Comparison of ENCODE assay signal across 18 cellular contexts in the genomic region with DNA sequence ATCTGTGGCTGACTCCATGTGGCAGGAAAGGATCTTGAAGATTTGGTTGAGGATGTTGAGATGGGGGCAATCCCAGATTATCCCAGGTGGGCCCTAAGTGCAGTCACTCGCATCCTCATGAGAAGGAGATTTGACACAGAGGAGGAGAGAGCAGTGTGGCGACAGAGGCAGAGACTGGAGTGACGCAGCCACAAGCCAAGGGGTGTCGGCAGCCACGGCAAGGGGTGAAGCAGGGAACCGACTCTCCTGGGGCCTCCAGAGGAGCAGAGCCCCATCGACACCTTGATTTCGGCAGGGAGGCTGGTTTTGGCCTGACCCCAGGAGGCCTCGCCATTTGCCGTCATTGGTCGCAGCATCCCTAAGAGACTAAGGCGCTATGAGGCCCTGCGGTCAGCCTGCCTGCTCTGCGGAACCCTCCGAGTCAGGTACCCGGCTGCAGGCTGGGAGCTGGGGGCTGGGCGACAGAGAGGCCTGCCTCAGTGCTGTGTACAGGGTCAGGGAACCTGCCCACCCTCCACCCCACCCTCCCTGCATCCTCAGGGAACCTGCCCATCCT. TPM values are rescaled to one million over a fixed set of nuclear protein-coding genes. Genes with fewer than 3 reads are reported as not detected.
A peak's percentile ranks its signal among the peaks of the same experiment; 100 is the strongest.
DNase-seq lines count a peak whose midpoint lies in the region; ATAC-seq, FAIRE-seq and TF ChIP-seq lines count a peak whose summit lies in the region.
"Had no signal": no experiment of that assay in that cellular context is flagged by ENCODE, and none has a peak within 500 bp of the region (broad histone marks: within the 10 kb centered on the region; RNA-seq: fewer than 3 reads in every experiment).

No MANE protein-coding gene starts in this region.

- 0 out of 2 replicates have a peak overlapping the region, but pooled peaks have one; percentile 18 for H3K27ac ChIP-seq in C4-2B
- H3K27ac ChIP-seq in astrocyte (ENCODE audit: low read depth, low read length): no peak overlapping the region
- no peak overlapping the region for H3K27ac ChIP-seq in neural progenitor cell
- H3K27ac ChIP-seq in thyroid gland: no peak overlapping the region
- H3K27ac ChIP-seq: A549, GM23248, KMS-11 had no signal

- peaks cover 3% of the 10 kb centered on the region for H3K9me3 Mint-ChIP-seq in astrocyte (ENCODE audit: unreplicated experiment)
- H3K9me3 Mint-ChIP-seq in neural progenitor cell: peaks cover 3% of the 10 kb centered on the region
- H3K9me3 Mint-ChIP-seq: CD8-positive, alpha-beta memory T cell; IgD-negative memory B cell had no signal

- intact Hi-C loops in thyroid gland (cut with DNase I): no loop called here

- H3K36me3 Mint-ChIP-seq in astrocyte (ENCODE audit: low read depth, unreplicated experiment) (peaks cover 2% of the 10 kb centered on the region), neural progenitor cell (no peaks in the 10 kb centered on the region)
- H3K36me3 Mint-ChIP-seq: CD8-positive, alpha-beta memory T cell; IgD-negative memory B cell had no signal

- no peaks in the 10 kb centered on the region for H3K79me2 ChIP-seq in astrocyte (ENCODE audit: insufficient read depth, low read length)
- H3K79me2 ChIP-seq in neural progenitor cell (ENCODE audit: low read depth): no peaks in the 10 kb centered on the region

- H3K4me3 ChIP-seq in BE2C (ENCODE audit: low read depth, low read length): no peak overlapping the region
- no peak overlapping the region for H3K4me3 ChIP-seq in astrocyte (ENCODE audit: insufficient read depth, low read depth, low read length)
- no peak overlapping the region for H3K4me3 ChIP-seq in neural progenitor cell
- no peak overlapping the region for H3K4me3 ChIP-seq in thyroid gland (replicated peaks in 1 of 3)
- H3K4me3 ChIP-seq: A549, GM12878, GM23248, HAP-1 had no signal

- H4K20me1 ChIP-seq in astrocyte (ENCODE audit: insufficient read depth, low read length): peaks cover 7% of the 10 kb centered on the region
- peaks cover 19% of the 10 kb centered on the region for H4K20me1 ChIP-seq in neural progenitor cell (ENCODE audit: low read depth)

- H3K27me3 Mint-ChIP-seq in astrocyte (ENCODE audit: low read depth, unreplicated experiment) (peaks cover 35% of the 10 kb centered on the region), neural progenitor cell (ENCODE audit: insufficient read depth, low read depth) (peaks cover 18% of the 10 kb centered on the region)

- no peaks in the 10 kb centered on the region for H3F3A ChIP-seq in neural progenitor cell (ENCODE audit: low read depth)

- no peaks in the 10 kb centered on the region for H3K4me1 Mint-ChIP-seq in astrocyte (ENCODE audit: low read depth, unreplicated experiment)
- H3K4me1 Mint-ChIP-seq in neural progenitor cell: peaks cover 13% of the 10 kb centered on the region

- H3K4me2 ChIP-seq in astrocyte (ENCODE audit: low read length) (no peak overlapping the region), neural progenitor cell (no peak overlapping the region)
- H3K4me2 ChIP-seq: A549, KMS-11 had no signal

- TF ChIP-seq POLR2A in thyroid gland (IDR thresholded peaks at IDR 0.05): no peak

- WGBS in thyroid gland, 2 donors: 89 to 96% methylated on average over 8 to 17 of the region's 17 CpGs

- H3K4me3 Mint-ChIP-seq in astrocyte (ENCODE audit: unreplicated experiment): no peak overlapping the region
- peak overlapping the region; percentile 29 for H3K4me3 Mint-ChIP-seq in neural progenitor cell
- H3K4me3 Mint-ChIP-seq: CD8-positive, alpha-beta memory T cell; IgD-negative memory B cell had no signal

- FAIRE-seq in astrocyte (lab: Jason Lieb, UNC): no peak
- FAIRE-seq: A549, GM12878 had no signal

- DNase-seq in BE2C: peak; percentile 21
- DNase-seq in astrocyte (ENCODE audit: low read depth): no peak
- DNase-seq in neural progenitor cell (ENCODE audit: low spot score): no peak
- no peak for DNase-seq in thyroid gland
- DNase-seq: Caco-2; CD8-positive, alpha-beta memory T cell; DMS79; GM23248 had no signal

- H3K9me3 ChIP-seq in BE2C: no peaks in the 10 kb centered on the region
- H3K9me3 ChIP-seq in astrocyte (ENCODE audit: insufficient read depth, low read depth, low read length): no peaks in the 10 kb centered on the region
- no peaks in the 10 kb centered on the region for H3K9me3 ChIP-seq in neural progenitor cell (ENCODE audit: low read depth)
- H3K9me3 ChIP-seq in thyroid gland: no peaks in the 10 kb centered on the region
- H3K9me3 ChIP-seq: A549, Caco-2, HAP-1 had no signal

- H3K27ac Mint-ChIP-seq in astrocyte (ENCODE audit: unreplicated experiment) (peak overlapping the region; percentile 81), neural progenitor cell (no peak overlapping the region)
- H3K27ac Mint-ChIP-seq: CD8-positive, alpha-beta memory T cell; IgD-negative memory B cell had no signal

- no peak for TF ChIP-seq CTCF in BE2C (IDR thresholded peaks at IDR 0.05; ENCODE audit: low read depth, low read length)
- no peak for TF ChIP-seq CTCF in C4-2B (conservative IDR thresholded peaks at IDR 0.05)
- no peak for TF ChIP-seq CTCF in astrocyte (IDR thresholded peaks at IDR 0.05; ENCODE audit: insufficient read depth, low read depth, low read length)
- no peak for TF ChIP-seq CTCF in neural progenitor cell (IDR thresholded peaks at IDR 0.05)
- no peak for TF ChIP-seq CTCF in thyroid gland (IDR thresholded peaks at IDR 0.05)

- no peak overlapping the region for H2AFZ ChIP-seq in astrocyte (ENCODE audit: low read depth, low read length)
- H2AFZ ChIP-seq in neural progenitor cell (replicated peaks): no peak overlapping the region
- H2AFZ ChIP-seq: GM23248 had no signal

- H3K36me3 ChIP-seq in BE2C (peaks cover 34% of the 10 kb centered on the region), astrocyte (ENCODE audit: insufficient read depth, low read length) (no peaks in the 10 kb centered on the region), neural progenitor cell (no peaks in the 10 kb centered on the region), thyroid gland (no peaks in the 10 kb centered on the region)

- H3K9ac ChIP-seq in astrocyte (ENCODE audit: low read length) (no peak overlapping the region), neural progenitor cell (no peak overlapping the region)
- H3K9ac ChIP-seq: GM23248, KMS-11 had no signal

- ATAC-seq in HG03196 (IDR thresholded peaks at IDR 0.05; ENCODE audit: unreplicated experiment) (no peak), GM18498 (IDR thresholded peaks at IDR 0.05; ENCODE audit: unreplicated experiment) (no peak)
- ATAC-seq: GM12878 had no signal

- H3K27me3 ChIP-seq in BE2C: no peaks in the 10 kb centered on the region
- peaks cover 4% of the 10 kb centered on the region for H3K27me3 ChIP-seq in astrocyte (ENCODE audit: insufficient read depth, low read length)
- H3K27me3 ChIP-seq in neural progenitor cell: peaks cover 65% of the 10 kb centered on the region
- peaks cover 7% of the 10 kb centered on the region for H3K27me3 ChIP-seq in thyroid gland

- H3K4me1 ChIP-seq in BE2C: peaks cover 28% of the 10 kb centered on the region
- H3K4me1 ChIP-seq in astrocyte (ENCODE audit: insufficient read depth, low read length): peaks cover 3% of the 10 kb centered on the region
- peaks cover 15% of the 10 kb centered on the region for H3K4me1 ChIP-seq in neural progenitor cell
- H3K4me1 ChIP-seq in thyroid gland: no peaks in the 10 kb centered on the region

RNA-seq across cellular contexts. Expression of gene EEF1A2, which starts 12.5 kb away (rescaled TPM):
- polyA plus RNA-seq in BE2C (2012; ENCODE audit: insufficient read depth, insufficient read length, low read depth): 3,079 TPM
- total RNA-seq in astrocyte: 31.8 and 37.6 TPM in 2 replicates
- 0.54 and 1.5 TPM in 2 replicates for total RNA-seq in neural progenitor cell (ENCODE audit: low replicate concordance)
- total RNA-seq in thyroid gland: 1 to 10 TPM in 3 of 4 donors, under 1 TPM in 1; 0.22 to 2.0 (median 1.3) TPM
- polyA plus RNA-seq: GM12878, GM23248, IgD-negative memory B cell had no signal

RNA-seq across cellular contexts. Expression of gene KCNQ2, which starts 13.9 kb away (rescaled TPM):
- polyA plus RNA-seq in BE2C (2012; ENCODE audit: insufficient read depth, insufficient read length, low read depth): 60.1 TPM
- total RNA-seq in astrocyte (11.5 and 11.9 TPM in 2 replicates), neural progenitor cell (ENCODE audit: low replicate concordance) (39.5 and 106 TPM in 2 replicates), thyroid gland (under 1 TPM in 2 of 4 donors, not detected in 2; 0.11 to 0.27 TPM)
- total RNA-seq: CD8-positive, alpha-beta memory T cell; GM23248 had no signal
- polyA plus RNA-seq: AG04450; BJ; CD8-positive, alpha-beta memory T cell had no signal

RNA-seq across cellular contexts. Expression of gene PPDPF, which starts 34.2 kb away (rescaled TPM):
- polyA plus RNA-seq in BE2C (2012; ENCODE audit: insufficient read depth, insufficient read length, low read depth): 447 TPM
- total RNA-seq in astrocyte (251 and 268 TPM in 2 replicates), neural progenitor cell (ENCODE audit: low replicate concordance) (4.1 and 82.2 TPM in 2 replicates), thyroid gland (100 to 1,000 TPM in 3 of 4 donors, 10 to 100 TPM in 1; 82.0 to 226 (median 146) TPM)

RNA-seq across cellular contexts. Expression of gene PTK6, which starts 50.8 kb away (rescaled TPM):
- 1.2 TPM for polyA plus RNA-seq in BE2C (2012; ENCODE audit: insufficient read depth, insufficient read length, low read depth)
- total RNA-seq in astrocyte: 0.18 TPM in 1 of 2 replicates, not detected in the other
- not detected in 2 replicates for total RNA-seq in neural progenitor cell (ENCODE audit: low replicate concordance)
- under 1 TPM in 1 of 4 donors, not detected in 3; 0.11 TPM for total RNA-seq in thyroid gland
- total RNA-seq: GM23248 had no signal
- polyA plus RNA-seq: GM23248 had no signal

Comparison
In these comparisons a context has a peak if more than half of its experiments do, and no peak if none do; other contexts are left out.
1. RNA of gene EEF1A2, which starts 12.5 kb away (total RNA-seq): 31.8 to 37.6 TPM in astrocyte; 0.22 to 2.0 TPM in thyroid gland and 0.54 to 1.5 TPM in neural progenitor cell; every median in the first group is over 10 times any median in the second.